Comparison of ENCODE assay signal across 14 cellular contexts in genomic region chr1:6353605-6353947, GRCh38. TPM values are rescaled to one million over a fixed set of nuclear protein-coding genes. Genes with fewer than 3 reads are reported as not detected.
DNase-seq lines count a peak whose midpoint lies in the region; ATAC-seq and TF ChIP-seq lines count a peak whose summit lies in the region.
"Had no signal": no experiment of that assay in that cellular context is flagged by ENCODE, and none has a peak within 500 bp of the region (broad histone marks: within the 10 kb centered on the region; RNA-seq: fewer than 3 reads in every experiment).

No MANE protein-coding gene starts in this region.

- H3K27me3 ChIP-seq in Peyer's patch (no peaks in the 10 kb centered on the region), colonic mucosa (no peaks in the 10 kb centered on the region), lower lobe of right lung (ENCODE audit: low read depth) (no peaks in the 10 kb centered on the region), spleen (replicated peaks in 1 of 7) (no peaks in the 10 kb centered on the region), MM.1S (replicated peaks; ENCODE audit: insufficient read depth, low read length) (no peaks in the 10 kb centered on the region)

- H3K4me2 ChIP-seq in MM.1S (ENCODE audit: low read depth, low read length), result no peak overlapping the region
- H3K4me2 ChIP-seq: smooth muscle cell had no signal

- no peaks in the 10 kb centered on the region for H3K9me2 ChIP-seq in MM.1S (replicated peaks; ENCODE audit: insufficient read depth, low read length)

- H3K9me3 ChIP-seq in Peyer's patch (no peaks in the 10 kb centered on the region), colonic mucosa (no peaks in the 10 kb centered on the region), lower lobe of right lung (no peaks in the 10 kb centered on the region), spleen (no peaks in the 10 kb centered on the region), MM.1S (replicated peaks; ENCODE audit: insufficient read depth, low read length) (no peaks in the 10 kb centered on the region)

- H3K9ac ChIP-seq in colonic mucosa (ENCODE audit: low read depth in 2 of 2, low read length in 2 of 2), result peak overlapping the region in 1 of 2 donors; percentile 71
- no peak overlapping the region for H3K9ac ChIP-seq in MM.1S (ENCODE audit: low read length)

- H3K27ac ChIP-seq in Peyer's patch, result peak overlapping the region; percentile 17 to 89 (median 68)
- peak overlapping the region; percentile 70 for H3K27ac ChIP-seq in colonic mucosa
- H3K27ac ChIP-seq in lower lobe of right lung, result peak overlapping the region; percentile 79
- peak overlapping the region in 6 of 8 donors; percentile 4 to 57 (median 46) for H3K27ac ChIP-seq in spleen
- H3K27ac ChIP-seq in MM.1S (ENCODE audit: low read length), result no peak overlapping the region

- no peak for DNase-seq in Peyer's patch
- no peak for DNase-seq in colonic mucosa
- DNase-seq in lower lobe of right lung, result no peak
- no peak for DNase-seq in spleen
- no peak for DNase-seq in MM.1S
- DNase-seq: activated CD8-positive, alpha-beta memory T cell treated with anti-CD3 and anti-CD28 coated beads, Interleukin-2, amount 10 ng/mL, durations not matched to agents 7 days and 5 days; activated effector memory CD4-positive, alpha-beta T cell treated with anti-CD3 and anti-CD28 coated beads, Interleukin-2, amount 50 U/mL, for 16 hours; NCI-H2029 treated with DMSO at 0.1 percent for 48 hours; NCI-H69 had no signal

- H3K4me1 ChIP-seq in Peyer's patch (peaks cover 2 to 74% (median 13%) of the 10 kb centered on the region in 4 donors), colonic mucosa (peaks cover 37% of the 10 kb centered on the region), lower lobe of right lung (peaks cover 43% of the 10 kb centered on the region), spleen (peaks cover 1 to 77% (median 34%) of the 10 kb centered on the region in 6 donors), MM.1S (ENCODE audit: low read length) (no peaks in the 10 kb centered on the region)

- H3F3A ChIP-seq in MM.1S (ENCODE audit: insufficient read depth, low read length), result no peaks in the 10 kb centered on the region

- no peak overlapping the region for H2AFZ ChIP-seq in MM.1S (ENCODE audit: low read length)

- H3K79me2 ChIP-seq in MM.1S (ENCODE audit: low read length), result peaks cover 25% of the 10 kb centered on the region

- no peak for TF ChIP-seq CTCF in Peyer's patch (IDR thresholded peaks at IDR 0.05)
- TF ChIP-seq CTCF in colonic mucosa (IDR thresholded peaks at IDR 0.05), result no peak
- no peak for TF ChIP-seq CTCF in lower lobe of right lung (IDR thresholded peaks at IDR 0.05)
- TF ChIP-seq CTCF in spleen (IDR thresholded peaks at IDR 0.05 in 8 of 11, conservative IDR thresholded peaks at IDR 0.05 in 3 of 11), result no peak
- no peak for TF ChIP-seq CTCF in MM.1S (IDR thresholded peaks at IDR 0.05; ENCODE audit: low read length)

- H3K36me3 ChIP-seq in Peyer's patch, result no peaks in the 10 kb centered on the region
- no peaks in the 10 kb centered on the region for H3K36me3 ChIP-seq in colonic mucosa
- H3K36me3 ChIP-seq in lower lobe of right lung, result peaks cover 3% of the 10 kb centered on the region
- H3K36me3 ChIP-seq in spleen, result no peaks in the 10 kb centered on the region
- no peaks in the 10 kb centered on the region for H3K36me3 ChIP-seq in MM.1S (replicated peaks; ENCODE audit: insufficient read depth, low read length)

- 62 to 78% (median 71%) methylated on average over 6 of the region's 6 CpGs for WGBS in spleen, 5 donors

- ATAC-seq in lower lobe of right lung (no peak), HG03565 (IDR thresholded peaks at IDR 0.05; ENCODE audit: unreplicated experiment) (no peak), GM19463 (IDR thresholded peaks at IDR 0.05; ENCODE audit: unreplicated experiment) (no peak), GM21515 (IDR thresholded peaks at IDR 0.05; ENCODE audit: unreplicated experiment) (no peak)
- ATAC-seq: activated CD8-positive, alpha-beta memory T cell treated with anti-CD3 and anti-CD28 coated beads, Interleukin-2, amount 10 ng/mL, durations not matched to agents 7 days and 5 days; WTC11 had no signal

- no peak overlapping the region for H3K4me3 ChIP-seq in Peyer's patch
- H3K4me3 ChIP-seq in colonic mucosa, result no peak overlapping the region
- no peak overlapping the region for H3K4me3 ChIP-seq in lower lobe of right lung
- no peak overlapping the region for H3K4me3 ChIP-seq in spleen
- H3K4me3 ChIP-seq in MM.1S (ENCODE audit: low read length), result no peak overlapping the region
- H3K4me3 ChIP-seq: smooth muscle cell had no signal

- no peaks in the 10 kb centered on the region for H4K20me1 ChIP-seq in MM.1S (ENCODE audit: insufficient read depth, low read length)

- TF ChIP-seq POLR2A in Peyer's patch (IDR thresholded peaks at IDR 0.05) (no peak), spleen (IDR thresholded peaks at IDR 0.05) (no peak)

- intact Hi-C loops in colonic mucosa (cut with DNase I) (loop anchor here (5.0 kb wide), 1 partner anchor 44 kb away; no protein-coding TSS in a partner anchor), lower lobe of right lung (cut with DNase I) (no loop called here), spleen (cut with DNase I; ENCODE audit: low total_unique reads) (no loop called here)

RNA-seq across cellular contexts. Expression of gene ACOT7, which starts 40.0 kb away (rescaled TPM):
- total RNA-seq in Peyer's patch (10 to 100 TPM; 38.4 to 93.2 (median 67.1) TPM), colonic mucosa (100 to 1,000 TPM in 1 of 2 donors, 10 to 100 TPM in 1; 48.7 to 125 TPM), lower lobe of right lung (28.5 TPM), spleen (10 to 100 TPM; 11.3 to 31.5 (median 18.1) TPM)
- polyA plus RNA-seq in spleen, result 10 to 100 TPM; 10.6 to 26.7 (median 22.5) TPM
